21 cellular contexts compared by ENCODE assay signal in the genomic region with DNA sequence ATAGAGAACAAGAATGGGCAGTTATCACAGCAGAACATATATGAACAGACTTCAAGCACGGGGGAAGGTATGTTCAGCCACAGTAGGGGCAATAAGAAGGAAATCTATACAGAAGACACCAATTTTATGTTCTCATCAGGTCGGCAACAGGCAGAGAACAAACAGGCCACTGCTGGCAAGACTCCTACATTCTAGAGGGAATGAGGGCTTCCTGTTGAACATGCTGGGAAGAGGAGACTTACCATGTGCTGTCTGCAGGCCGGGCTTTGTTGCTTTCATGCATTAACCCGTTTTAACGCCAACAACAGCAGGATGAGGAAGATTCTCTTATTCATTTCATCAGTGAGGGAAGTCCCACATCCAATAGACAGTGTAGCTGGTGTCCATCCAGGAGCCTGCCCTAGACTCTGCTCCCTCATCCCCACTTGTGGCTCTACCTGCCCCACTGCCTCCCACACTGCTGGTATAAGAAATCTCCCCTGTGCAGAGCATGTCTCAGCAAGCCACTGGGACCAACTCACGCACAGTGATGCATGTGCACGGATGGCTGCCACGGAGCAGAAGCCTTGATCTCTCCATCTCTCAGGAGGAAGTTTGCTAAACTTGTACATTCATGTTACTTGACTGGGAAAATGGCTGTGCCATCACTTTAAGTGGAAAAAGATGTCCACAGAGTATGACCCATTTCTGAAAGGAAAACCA.
DNase-seq lines count a peak whose midpoint lies in the region; ATAC-seq, FAIRE-seq and TF ChIP-seq lines count a peak whose summit lies in the region.
"Had no signal": no experiment of that assay in that cellular context is flagged by ENCODE, and none has a peak within 500 bp of the region (broad histone marks: within the 10 kb centered on the region; RNA-seq: fewer than 3 reads in every experiment).

No MANE protein-coding gene starts in this region.

- no peak overlapping the region for H3K27ac ChIP-seq in Karpas-422 (ENCODE audit: low read length)
- H3K27ac ChIP-seq: breast epithelium, KMS-11, pancreas had no signal

- H3K9me2 ChIP-seq in Karpas-422 (replicated peaks; ENCODE audit: insufficient read depth, low read length): no peaks in the 10 kb centered on the region

- H2AFZ ChIP-seq in Karpas-422 (ENCODE audit: low read length): no peak overlapping the region

- H3K4me1 ChIP-seq in Karpas-422 (ENCODE audit: low read length): no peaks in the 10 kb centered on the region
- H3K4me1 ChIP-seq: pancreas had no signal

- FAIRE-seq in bronchial epithelial cell (lab: Jason Lieb, UNC): peak; percentile 72
- FAIRE-seq: A204.1, GM12892, pancreas had no signal

- H3K4me3 ChIP-seq in bronchial epithelial cell (ENCODE audit: low read depth, low read length) (no peak overlapping the region), iPS-18c (ENCODE audit: insufficient read depth, low read depth, low read length) (peak overlapping the region; percentile 20; the same call in 1 of the 2 replicates), Karpas-422 (ENCODE audit: low read length) (no peak overlapping the region)
- H3K4me3 ChIP-seq: breast epithelium, mucosa of descending colon, pancreas had no signal

- CTCF ChIA-PET in activated naive CD4-positive, alpha-beta T cell treated with anti-CD3 and anti-CD28 coated beads, Interleukin-2, amount 10 ng/mL, durations not matched to agents 7 days and 5 days (lab: Charles Lee): no interaction called here

- no peaks in the 10 kb centered on the region for H3K4me1 Mint-ChIP-seq in activated naive CD4-positive, alpha-beta T cell treated with anti-CD3 and anti-CD28 coated beads, Interleukin-2, amount 10 ng/mL, durations not matched to agents 7 days and 5 days
- H3K4me1 Mint-ChIP-seq in type B pancreatic cell (ENCODE audit: unreplicated experiment): peaks cover 26% of the 10 kb centered on the region
- H3K4me1 Mint-ChIP-seq: immature natural killer cell had no signal

- no peak for ATAC-seq in stimulated activated naive CD8-positive, alpha-beta T cell treated with anti-CD3 and anti-CD28 coated beads, Interleukin-15, Interleukin-2, amounts not matched to agents 100 U/mL and 50 U/mL, for 24 hours
- ATAC-seq in HG03039 (IDR thresholded peaks at IDR 0.05; ENCODE audit: unreplicated experiment): no peak
- ATAC-seq: activated CD4-positive, CD25-positive, alpha-beta regulatory T cell treated with anti-CD3 and anti-CD28 coated beads, Interleukin-2, amount 50 U/mL, for 24 hours; CD8-positive, alpha-beta T cell; mucosa of descending colon; Panc1; pancreas had no signal

- H3K4me2 ChIP-seq in Karpas-422 (ENCODE audit: low read depth, low read length, poor library complexity, severe bottlenecking): no peak overlapping the region
- H3K4me2 ChIP-seq: KMS-11 had no signal

- DNase-seq in activated naive CD4-positive, alpha-beta T cell treated with anti-CD3 and anti-CD28 coated beads, Interleukin-2, amount 10 ng/mL, durations not matched to agents 7 days and 5 days: peak; percentile 11
- no peak for DNase-seq in activated naive CD4-positive, alpha-beta T cell (lab: John Stamatoyannopoulos, UW)
- DNase-seq in bronchial epithelial cell (ENCODE audit: low read depth) (peak; percentile 64), type B pancreatic cell (ENCODE audit: extremely low spot score, unreplicated experiment) (peak; percentile 37), Karpas-422 (no peak)
- no peak for DNase-seq in stimulated activated naive CD8-positive, alpha-beta T cell treated with anti-CD3 and anti-CD28 coated beads, Interleukin-15, Interleukin-2, amounts not matched to agents 100 U/mL and 50 U/mL, for 24 hours
- DNase-seq: activated naive CD4-positive, alpha-beta T cell treated with anti-CD3 and anti-CD28 coated beads for 36 hours; CD8-positive, alpha-beta T cell; effector memory CD4-positive, alpha-beta T cell; immature natural killer cell; mucosa of descending colon; NCI-H1436 had no signal

- no peak overlapping the region for H3K9ac ChIP-seq in Karpas-422 (ENCODE audit: low read length)
- H3K9ac ChIP-seq: KMS-11 had no signal

- no peaks in the 10 kb centered on the region for H3K36me3 ChIP-seq in bronchial epithelial cell (ENCODE audit: control insufficient read depth, insufficient read depth, low read length)
- H3K36me3 ChIP-seq in Karpas-422 (ENCODE audit: insufficient read depth, low read length): no peaks in the 10 kb centered on the region
- H3K36me3 ChIP-seq: breast epithelium, pancreas had no signal

- peaks cover 2% of the 10 kb centered on the region for H3K9me3 ChIP-seq in iPS-18c (ENCODE audit: control insufficient read depth, insufficient read depth, low read length)
- H3K9me3 ChIP-seq in Karpas-422 (ENCODE audit: low read length): no peaks in the 10 kb centered on the region
- H3K9me3 ChIP-seq: breast epithelium, mucosa of descending colon, pancreas had no signal

- TF ChIP-seq CTCF in bronchial epithelial cell (IDR thresholded peaks at IDR 0.05; ENCODE audit: insufficient read depth, low read length, severe bottlenecking): no peak
- TF ChIP-seq CTCF in type B pancreatic cell (conservative IDR thresholded peaks at IDR 0.05): no peak

- H3K27ac Mint-ChIP-seq in activated naive CD4-positive, alpha-beta T cell treated with anti-CD3 and anti-CD28 coated beads, Interleukin-2, amount 10 ng/mL, durations not matched to agents 7 days and 5 days: no peak overlapping the region
- no peak overlapping the region for H3K27ac Mint-ChIP-seq in type B pancreatic cell
- H3K27ac Mint-ChIP-seq: activated naive CD4-positive, alpha-beta T cell treated with anti-CD3 and anti-CD28 coated beads for 36 hours; CD8-positive, alpha-beta T cell; immature natural killer cell had no signal

- no peaks in the 10 kb centered on the region for H3K79me2 ChIP-seq in Karpas-422 (ENCODE audit: low read length)

- no peak overlapping the region for H3K4me3 Mint-ChIP-seq in activated naive CD4-positive, alpha-beta T cell treated with anti-CD3 and anti-CD28 coated beads, Interleukin-2, amount 10 ng/mL, durations not matched to agents 7 days and 5 days
- H3K4me3 Mint-ChIP-seq in type B pancreatic cell: no peak overlapping the region
- H3K4me3 Mint-ChIP-seq: activated naive CD4-positive, alpha-beta T cell treated with anti-CD3 and anti-CD28 coated beads for 36 hours; CD8-positive, alpha-beta T cell; immature natural killer cell had no signal

- no peaks in the 10 kb centered on the region for H3K9me3 Mint-ChIP-seq in activated naive CD4-positive, alpha-beta T cell treated with anti-CD3 and anti-CD28 coated beads, Interleukin-2, amount 10 ng/mL, durations not matched to agents 7 days and 5 days
- peaks cover 6% of the 10 kb centered on the region for H3K9me3 Mint-ChIP-seq in type B pancreatic cell
- H3K9me3 Mint-ChIP-seq: immature natural killer cell had no signal

- no peaks in the 10 kb centered on the region for H3K27me3 ChIP-seq in bronchial epithelial cell (ENCODE audit: control insufficient read depth, insufficient read depth, low read length)
- no peaks in the 10 kb centered on the region for H3K27me3 ChIP-seq in Karpas-422 (ENCODE audit: low read length)
- H3K27me3 ChIP-seq: breast epithelium, pancreas had no signal

- peaks cover 16% of the 10 kb centered on the region for H3K27me3 Mint-ChIP-seq in activated naive CD4-positive, alpha-beta T cell treated with anti-CD3 and anti-CD28 coated beads, Interleukin-2, amount 10 ng/mL, durations not matched to agents 7 days and 5 days
- no peaks in the 10 kb centered on the region for H3K27me3 Mint-ChIP-seq in type B pancreatic cell

- no peaks in the 10 kb centered on the region for H3K36me3 Mint-ChIP-seq in activated naive CD4-positive, alpha-beta T cell treated with anti-CD3 and anti-CD28 coated beads, Interleukin-2, amount 10 ng/mL, durations not matched to agents 7 days and 5 days
- H3K36me3 Mint-ChIP-seq in type B pancreatic cell: peaks cover 3% of the 10 kb centered on the region
- H3K36me3 Mint-ChIP-seq: CD8-positive, alpha-beta T cell; immature natural killer cell had no signal

- H4K20me1 ChIP-seq in Karpas-422 (ENCODE audit: insufficient read depth, low read depth, low read length): no peaks in the 10 kb centered on the region

Comparison
In these comparisons a context has a peak if more than half of its experiments do, and no peak if none do; other contexts are left out.
1. DNase-seq: peak in activated naive CD4-positive, alpha-beta T cell treated with anti-CD3 and anti-CD28 coated beads, Interleukin-2, amount 10 ng/mL, durations not matched to agents 7 days and 5 days (single experiment), bronchial epithelial cell (single experiment) and type B pancreatic cell (single experiment); none in activated naive CD4-positive, alpha-beta T cell (0 of 4), Karpas-422 (single experiment) and stimulated activated naive CD8-positive, alpha-beta T cell treated with anti-CD3 and anti-CD28 coated beads, Interleukin-15, Interleukin-2, amounts not matched to agents 100 U/mL and 50 U/mL, for 24 hours (single experiment).